9 cellular contexts compared by ENCODE assay signal in genomic region chr15:78508272-78508671, GRCh38. TPM values are rescaled to one million over a fixed set of nuclear protein-coding genes. Genes with fewer than 3 reads are reported as not detected.
DNase-seq lines count a peak whose midpoint lies in the region; ATAC-seq, FAIRE-seq and TF ChIP-seq lines count a peak whose summit lies in the region.
"Had no signal": no experiment of that assay in that cellular context is flagged by ENCODE, and none has a peak within 500 bp of the region (broad histone marks: within the 10 kb centered on the region; RNA-seq: fewer than 3 reads in every experiment).

No MANE protein-coding gene starts in this region.

- no peaks in the 10 kb centered on the region for H3K27me3 ChIP-seq in stomach smooth muscle (ENCODE audit: control insufficient read depth in 1 of 2, insufficient read depth in 2 of 2, low read length in 2 of 2)

- H3K9me3 ChIP-seq in kidney (ENCODE audit: control insufficient read depth in 1 of 2, low read length in 2 of 2) (no peaks in the 10 kb centered on the region), stomach smooth muscle (ENCODE audit: control insufficient read depth in 2 of 2, low read length in 2 of 2) (no peaks in the 10 kb centered on the region)

- intact Hi-C loops in activated CD4-positive, alpha-beta T cell treated with anti-CD3 and anti-CD28 coated beads for 36 hours (cut with DNase I, micrococcal nuclease): loop anchor here in 1 of 2 experiments (10.0 kb wide), 1 partner anchor 203 kb away; no protein-coding TSS in a partner anchor
- intact Hi-C loops in kidney (cut with DNase I): no loop called here

- no peaks in the 10 kb centered on the region for H3K27me3 Mint-ChIP-seq in activated CD4-positive, alpha-beta T cell treated with anti-CD3 and anti-CD28 coated beads for 36 hours
- no peaks in the 10 kb centered on the region for H3K27me3 Mint-ChIP-seq in activated naive CD8-positive, alpha-beta T cell

- H3K36me3 ChIP-seq in kidney (ENCODE audit: control insufficient read depth in 1 of 2, insufficient read depth in 2 of 2, low read length in 2 of 2) (no peaks in the 10 kb centered on the region), stomach smooth muscle (ENCODE audit: control insufficient read depth in 2 of 2, insufficient read depth in 2 of 2, low read length in 2 of 2) (peaks cover under 1 to 1% of the 10 kb centered on the region in 2 donors)

- POLR2A ChIA-PET in activated CD4-positive, alpha-beta T cell treated with anti-CD3 and anti-CD28 coated beads for 36 hours (lab: Charles Lee): no interaction called here

- H3K9me3 Mint-ChIP-seq in activated CD4-positive, alpha-beta T cell treated with anti-CD3 and anti-CD28 coated beads for 36 hours (ENCODE audit: low read depth): no peaks in the 10 kb centered on the region
- H3K9me3 Mint-ChIP-seq in activated naive CD8-positive, alpha-beta T cell (ENCODE audit: low read depth): no peaks in the 10 kb centered on the region

- H3K9ac ChIP-seq in kidney (ENCODE audit: low read length in 2 of 2) (peak overlapping the region in 1 of 2 donors; percentile 17), stomach smooth muscle (ENCODE audit: low read length in 2 of 2) (peak overlapping the region; percentile 66 to 75)

- CTCF ChIA-PET in activated CD4-positive, alpha-beta T cell treated with anti-CD3 and anti-CD28 coated beads for 36 hours (lab: Charles Lee): interaction anchor here (0.5 kb wide), 1 partner anchor 230 kb away, joined by 3 read pairs; no protein-coding TSS in a partner anchor

- no peaks in the 10 kb centered on the region for H3K36me3 Mint-ChIP-seq in activated CD4-positive, alpha-beta T cell treated with anti-CD3 and anti-CD28 coated beads for 36 hours (ENCODE audit: low read depth)
- no peaks in the 10 kb centered on the region for H3K36me3 Mint-ChIP-seq in activated naive CD8-positive, alpha-beta T cell

- peaks cover 22% of the 10 kb centered on the region for H3K4me1 Mint-ChIP-seq in activated CD4-positive, alpha-beta T cell treated with anti-CD3 and anti-CD28 coated beads for 36 hours
- H3K4me1 Mint-ChIP-seq in activated naive CD8-positive, alpha-beta T cell (ENCODE audit: low read depth): peaks cover 20% of the 10 kb centered on the region

- no peak overlapping the region for H3K27ac Mint-ChIP-seq in activated CD4-positive, alpha-beta T cell treated with anti-CD3 and anti-CD28 coated beads for 36 hours
- peak overlapping the region; percentile 41 for H3K27ac Mint-ChIP-seq in activated naive CD8-positive, alpha-beta T cell

- no peak for FAIRE-seq in kidney (lab: Jason Lieb, UNC)

- no peak for DNase-seq in activated CD4-positive, alpha-beta T cell treated with anti-CD3 and anti-CD28 coated beads for 36 hours
- DNase-seq in activated CD4-positive, alpha-beta T cell treated with anti-CD3 and anti-CD28 coated beads for 4 hours: no peak
- no peak for DNase-seq in kidney

- ATAC-seq in activated CD4-positive, alpha-beta T cell treated with anti-CD3 and anti-CD28 coated beads for 36 hours: no peak
- ATAC-seq in HG02970 (IDR thresholded peaks at IDR 0.05; ENCODE audit: low FRiP score, unreplicated experiment): no peak
- no peak for ATAC-seq in GM18907 (IDR thresholded peaks at IDR 0.05; ENCODE audit: unreplicated experiment)
- ATAC-seq in GM21717 (IDR thresholded peaks at IDR 0.05; ENCODE audit: unreplicated experiment): no peak

- H3K27ac ChIP-seq in kidney (ENCODE audit: low read depth in 2 of 2, low read length in 2 of 2) (peak overlapping the region in 1 of 2 donors; percentile 40), stomach smooth muscle (ENCODE audit: low read length) (no peak overlapping the region)
- H3K27ac ChIP-seq: epithelial cell of prostate had no signal

- peak overlapping the region; percentile 77 for H3K4me3 Mint-ChIP-seq in activated CD4-positive, alpha-beta T cell treated with anti-CD3 and anti-CD28 coated beads for 36 hours
- H3K4me3 Mint-ChIP-seq in activated naive CD8-positive, alpha-beta T cell: peak overlapping the region; percentile 93

- H3K4me1 ChIP-seq in kidney (ENCODE audit: control insufficient read depth in 1 of 2, insufficient read depth in 1 of 2, low read depth in 1 of 2, low read length in 2 of 2) (peaks cover 0 to 8% of the 10 kb centered on the region in 2 donors), stomach smooth muscle (ENCODE audit: control insufficient read depth, insufficient read depth, low read length) (peaks cover 15% of the 10 kb centered on the region)

- no peak for TF ChIP-seq CTCF in kidney (IDR thresholded peaks at IDR 0.05; ENCODE audit: borderline replicate concordance, extremely low read depth, insufficient read depth)

- H3K4me3 ChIP-seq in kidney (ENCODE audit: low read length in 2 of 2) (peak overlapping the region; percentile 65 to 88), stomach smooth muscle (ENCODE audit: low read length in 2 of 2) (peak overlapping the region; percentile 74 to 95)

RNA-seq across cellular contexts. Expression of gene HYKK, which starts 0.9 kb away (rescaled TPM):
- 1 to 10 TPM; 2.5 to 4.2 TPM for total RNA-seq in activated CD4-positive, alpha-beta T cell treated with anti-CD3 and anti-CD28 coated beads for 36 hours
- 5.8 TPM for total RNA-seq in kidney
- polyA plus RNA-seq in kidney (ENCODE audit: insufficient read depth, low read depth, low replicate concordance): 14.3 TPM

RNA-seq across cellular contexts. Expression of gene PSMA4, which starts 32.0 kb away (rescaled TPM):
- 100 to 1,000 TPM; 273 to 312 TPM for total RNA-seq in activated CD4-positive, alpha-beta T cell treated with anti-CD3 and anti-CD28 coated beads for 36 hours
- total RNA-seq in kidney: 118 TPM
- polyA plus RNA-seq in kidney (ENCODE audit: insufficient read depth, low read depth, low replicate concordance): 200 TPM

RNA-seq across cellular contexts. Expression of gene CHRNA5, which starts 57.0 kb away (rescaled TPM):
- 1 to 10 TPM; 6.5 to 8.5 TPM for total RNA-seq in activated CD4-positive, alpha-beta T cell treated with anti-CD3 and anti-CD28 coated beads for 36 hours
- total RNA-seq in kidney: 0.76 TPM
- polyA plus RNA-seq in kidney (ENCODE audit: insufficient read depth, low read depth, low replicate concordance): 0.41 TPM
